In genomic region chr9:113941056-113941455, GRCh38 we compare ENCODE assay signal across 1 cellular context.
TF ChIP-seq lines count a peak whose summit lies in the region.

No MANE protein-coding gene starts in this region.

TF ChIP-seq in WTC11, 78 proteins besides CTCF, POLR2A, EP300 and RAD21 (continued from another document):
- TF ChIP-seq, protein P1, sequence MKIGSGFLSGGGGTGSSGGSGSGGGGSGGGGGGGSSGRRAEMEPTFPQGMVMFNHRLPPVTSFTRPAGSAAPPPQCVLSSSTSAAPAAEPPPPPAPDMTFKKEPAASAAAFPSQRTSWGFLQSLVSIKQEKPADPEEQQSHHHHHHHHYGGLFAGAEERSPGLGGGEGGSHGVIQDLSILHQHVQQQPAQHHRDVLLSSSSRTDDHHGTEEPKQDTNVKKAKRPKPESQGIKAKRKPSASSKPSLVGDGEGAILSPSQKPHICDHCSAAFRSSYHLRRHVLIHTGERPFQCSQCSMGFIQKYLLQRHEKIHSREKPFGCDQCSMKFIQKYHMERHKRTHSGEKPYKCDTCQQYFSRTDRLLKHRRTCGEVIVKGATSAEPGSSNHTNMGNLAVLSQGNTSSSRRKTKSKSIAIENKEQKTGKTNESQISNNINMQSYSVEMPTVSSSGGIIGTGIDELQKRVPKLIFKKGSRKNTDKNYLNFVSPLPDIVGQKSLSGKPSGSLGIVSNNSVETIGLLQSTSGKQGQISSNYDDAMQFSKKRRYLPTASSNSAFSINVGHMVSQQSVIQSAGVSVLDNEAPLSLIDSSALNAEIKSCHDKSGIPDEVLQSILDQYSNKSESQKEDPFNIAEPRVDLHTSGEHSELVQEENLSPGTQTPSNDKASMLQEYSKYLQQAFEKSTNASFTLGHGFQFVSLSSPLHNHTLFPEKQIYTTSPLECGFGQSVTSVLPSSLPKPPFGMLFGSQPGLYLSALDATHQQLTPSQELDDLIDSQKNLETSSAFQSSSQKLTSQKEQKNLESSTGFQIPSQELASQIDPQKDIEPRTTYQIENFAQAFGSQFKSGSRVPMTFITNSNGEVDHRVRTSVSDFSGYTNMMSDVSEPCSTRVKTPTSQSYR (CRISPR knock-in tag; IDR thresholded peaks at IDR 0.05) = no peak
- TF ChIP-seq TP53 (CRISPR knock-in tag; IDR thresholded peaks at IDR 0.05) = no peak
- TF ChIP-seq E2F1 (CRISPR knock-in tag; IDR thresholded peaks at IDR 0.05) = no peak
- TF ChIP-seq, protein P2, sequence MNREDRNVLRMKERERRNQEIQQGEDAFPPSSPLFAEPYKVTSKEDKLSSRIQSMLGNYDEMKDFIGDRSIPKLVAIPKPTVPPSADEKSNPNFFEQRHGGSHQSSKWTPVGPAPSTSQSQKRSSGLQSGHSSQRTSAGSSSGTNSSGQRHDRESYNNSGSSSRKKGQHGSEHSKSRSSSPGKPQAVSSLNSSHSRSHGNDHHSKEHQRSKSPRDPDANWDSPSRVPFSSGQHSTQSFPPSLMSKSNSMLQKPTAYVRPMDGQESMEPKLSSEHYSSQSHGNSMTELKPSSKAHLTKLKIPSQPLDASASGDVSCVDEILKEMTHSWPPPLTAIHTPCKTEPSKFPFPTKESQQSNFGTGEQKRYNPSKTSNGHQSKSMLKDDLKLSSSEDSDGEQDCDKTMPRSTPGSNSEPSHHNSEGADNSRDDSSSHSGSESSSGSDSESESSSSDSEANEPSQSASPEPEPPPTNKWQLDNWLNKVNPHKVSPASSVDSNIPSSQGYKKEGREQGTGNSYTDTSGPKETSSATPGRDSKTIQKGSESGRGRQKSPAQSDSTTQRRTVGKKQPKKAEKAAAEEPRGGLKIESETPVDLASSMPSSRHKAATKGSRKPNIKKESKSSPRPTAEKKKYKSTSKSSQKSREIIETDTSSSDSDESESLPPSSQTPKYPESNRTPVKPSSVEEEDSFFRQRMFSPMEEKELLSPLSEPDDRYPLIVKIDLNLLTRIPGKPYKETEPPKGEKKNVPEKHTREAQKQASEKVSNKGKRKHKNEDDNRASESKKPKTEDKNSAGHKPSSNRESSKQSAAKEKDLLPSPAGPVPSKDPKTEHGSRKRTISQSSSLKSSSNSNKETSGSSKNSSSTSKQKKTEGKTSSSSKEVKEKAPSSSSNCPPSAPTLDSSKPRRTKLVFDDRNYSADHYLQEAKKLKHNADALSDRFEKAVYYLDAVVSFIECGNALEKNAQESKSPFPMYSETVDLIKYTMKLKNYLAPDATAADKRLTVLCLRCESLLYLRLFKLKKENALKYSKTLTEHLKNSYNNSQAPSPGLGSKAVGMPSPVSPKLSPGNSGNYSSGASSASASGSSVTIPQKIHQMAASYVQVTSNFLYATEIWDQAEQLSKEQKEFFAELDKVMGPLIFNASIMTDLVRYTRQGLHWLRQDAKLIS (CRISPR knock-in tag; IDR thresholded peaks at IDR 0.05; ENCODE audit: borderline replicate concordance) = no peak
- no peak for TF ChIP-seq SP1 (CRISPR knock-in tag; conservative IDR thresholded peaks at IDR 0.05)
- no peak for TF ChIP-seq ZNF671 (CRISPR knock-in tag; IDR thresholded peaks at IDR 0.05)
- TF ChIP-seq ZNF263 (CRISPR knock-in tag; IDR thresholded peaks at IDR 0.05; ENCODE audit: low read depth) = no peak
TF ChIP-seq in WTC11: peak in this region for 0.
